In the genomic region with DNA sequence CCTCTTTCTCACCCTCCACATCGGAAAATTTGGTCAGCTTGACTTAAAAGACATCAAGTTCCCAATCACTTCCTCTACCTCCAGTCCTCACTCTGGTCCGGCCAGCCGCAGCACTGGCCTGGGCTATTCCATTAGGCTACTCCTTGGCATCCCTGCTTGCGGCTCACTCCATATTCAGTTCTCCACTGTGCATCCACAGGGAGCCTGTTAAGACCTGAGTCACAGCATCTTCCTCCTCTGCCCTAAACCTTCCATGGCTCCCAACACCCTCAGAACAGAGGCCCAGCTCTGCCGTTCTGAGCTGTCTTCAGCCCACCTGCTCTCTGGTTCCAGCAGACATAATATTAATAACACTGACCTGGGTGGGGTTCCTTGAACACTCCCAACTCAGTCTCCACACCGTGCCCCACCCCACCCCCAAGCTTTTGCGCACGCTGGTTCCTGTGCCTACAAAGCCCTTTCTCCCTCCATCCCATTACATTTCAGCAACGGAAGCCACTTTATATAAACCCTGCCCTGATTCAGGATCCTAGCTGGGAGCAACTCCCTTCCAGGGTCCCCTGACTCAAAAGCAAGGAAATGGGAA, we compare ENCODE assay signal across 8 cellular contexts. TPM values are rescaled to one million over a fixed set of nuclear protein-coding genes. Genes with fewer than 3 reads are reported as not detected.
A peak's percentile ranks its signal among the peaks of the same experiment; 100 is the strongest.
DNase-seq lines count a peak whose midpoint lies in the region; ATAC-seq and TF ChIP-seq lines count a peak whose summit lies in the region.

No MANE protein-coding gene starts in this region.

- H2AFZ ChIP-seq in neuron (ENCODE audit: low read depth, low read length) = peak overlapping the region; percentile 99

- H3K4me3 ChIP-seq in GM12875 (ENCODE audit: low read depth, low read length) = peak overlapping the region; percentile 91
- peak overlapping the region; percentile 58 for H3K4me3 ChIP-seq in SK-N-MC
- peak overlapping the region; percentile 92 for H3K4me3 ChIP-seq in epithelial cell of proximal tubule (ENCODE audit: low read depth, low read length)
- peak overlapping the region; percentile 88 for H3K4me3 ChIP-seq in neuron (ENCODE audit: low read length)

- ATAC-seq in GM21619 (IDR thresholded peaks at IDR 0.05; ENCODE audit: unreplicated experiment) = no peak
- no peak for ATAC-seq in GM18909 (IDR thresholded peaks at IDR 0.05; ENCODE audit: poor library complexity, unreplicated experiment)
- no peak for ATAC-seq in GM19455 (IDR thresholded peaks at IDR 0.05; ENCODE audit: unreplicated experiment)

- no peaks in the 10 kb centered on the region for H3K4me1 ChIP-seq in neuron (ENCODE audit: insufficient read depth, low read length)

- H3K27me3 ChIP-seq in neuron (ENCODE audit: insufficient read depth, low read length) = no peaks in the 10 kb centered on the region

- DNase-seq in SK-N-MC (ENCODE audit: low read depth, low spot score) (no peak), epithelial cell of proximal tubule (ENCODE audit: low read depth) (no peak), SW 1271 (lab: John Stamatoyannopoulos, UW) (no peak)

- no peak for TF ChIP-seq CTCF in GM12875 (IDR thresholded peaks at IDR 0.05; ENCODE audit: borderline replicate concordance, insufficient read depth, low read depth, low read length)
- TF ChIP-seq CTCF in epithelial cell of proximal tubule (conservative IDR thresholded peaks at IDR 0.05; ENCODE audit: low read depth, low read length) = no peak

- peaks cover 4% of the 10 kb centered on the region; the same call in 1 of the 2 replicates for H3K9me3 ChIP-seq in SK-N-MC (ENCODE audit: low read depth, low read length)
- peaks cover 37% of the 10 kb centered on the region for H3K9me3 ChIP-seq in neuron (ENCODE audit: low read length)

- H3K36me3 ChIP-seq in SK-N-MC (ENCODE audit: insufficient read depth, low read length) (no peaks in the 10 kb centered on the region), neuron (ENCODE audit: insufficient read depth, low read length) (peaks cover 22% of the 10 kb centered on the region)

- no peak overlapping the region for H3K27ac ChIP-seq in SK-N-MC

- H3K9ac ChIP-seq in SK-N-MC (ENCODE audit: insufficient read length) = no peak overlapping the region

RNA-seq across cellular contexts. Expression of a gene that starts 1.0 kb away (rescaled TPM):
- total RNA-seq in epithelial cell of proximal tubule = 3.3 and 4.1 TPM in 2 replicates

RNA-seq across cellular contexts. Expression of a gene that starts 36.3 kb away (rescaled TPM):
- total RNA-seq in epithelial cell of proximal tubule = 0.87 and 1.2 TPM in 2 replicates

RNA-seq across cellular contexts. Expression of a gene that starts 37.1 kb away (rescaled TPM):
- 55.0 and 67.7 TPM in 2 replicates for total RNA-seq in epithelial cell of proximal tubule
